In genomic region chr5:1343931-1344901, GRCh38 we compare ENCODE assay signal across 8 cellular contexts. TPM values are rescaled to one million over a fixed set of nuclear protein-coding genes. Genes with fewer than 3 reads are reported as not detected.
A peak's percentile ranks its signal among the peaks of the same experiment; 100 is the strongest.
DNase-seq lines count a peak whose midpoint lies in the region; FAIRE-seq and TF ChIP-seq lines count a peak whose summit lies in the region.

No MANE protein-coding gene starts in this region.

- H3K9me1 ChIP-seq in keratinocyte (ENCODE audit: control insufficient read depth, extremely low read depth, insufficient read depth, low read length): no peaks in the 10 kb centered on the region

- H3K27ac ChIP-seq in keratinocyte (ENCODE audit: control insufficient read depth, insufficient read depth, low read length): peak overlapping the region; percentile 42

- H3K4me1 ChIP-seq in HAP-1 (peaks cover 4% of the 10 kb centered on the region), adipocyte (ENCODE audit: control insufficient read depth, insufficient read depth, low read length) (peaks cover 23% of the 10 kb centered on the region), keratinocyte (ENCODE audit: control insufficient read depth, extremely low read depth, insufficient read depth, low read length) (peaks cover 16% of the 10 kb centered on the region)

- H3K4me3 ChIP-seq in GM12865 (ENCODE audit: low read depth, low read length): peak overlapping the region; percentile 66
- peak overlapping the region; percentile 60 for H3K4me3 ChIP-seq in HAP-1
- peak overlapping the region; percentile 84 for H3K4me3 ChIP-seq in adipocyte (ENCODE audit: low read length)
- H3K4me3 ChIP-seq in keratinocyte (ENCODE audit: control insufficient read depth in 2 of 3, extremely low read depth in 1 of 3, insufficient read depth in 2 of 3, low read depth in 1 of 3, low read length in 3 of 3): peak overlapping the region; percentile 65 to 83 (median 75)

- peak overlapping the region; percentile 90 for H3K4me2 ChIP-seq in keratinocyte (ENCODE audit: control insufficient read depth, extremely low read depth, insufficient read depth, low read depth, low read length)

- DNase-seq in GM12865 (ENCODE audit: low read depth) (peak; percentile 26), HAP-1 (ENCODE audit: low spot score in 2 of 2) (peak in 1 of 2 experiments; percentile 33), NCI-H1105 treated with DMSO at 0.1 percent for 48 hours (lab: John Stamatoyannopoulos, UW) (peak; percentile 28), adipocyte (ENCODE audit: low read depth) (peak; percentile 54), keratinocyte (ENCODE audit: low read depth, low spot score) (no peak), frontal cortex (ENCODE audit: low spot score in 2 of 2) (no peak), D721Med (ENCODE audit: insufficient read length, low spot score) (no peak)
- DNase-seq in stimulated activated CD4-positive, alpha-beta T cell treated with anti-CD3 and anti-CD28 coated beads, Interleukin-4, amount 100 ng/mL, for 48 hours (ENCODE audit: low read depth in 2 of 2): peak; percentile 8 to 10

- no peak for TF ChIP-seq CTCF in GM12865 (IDR thresholded peaks at IDR 0.05; ENCODE audit: insufficient read depth, low read depth, low read length, missing control alignments)
- no peak for TF ChIP-seq CTCF in keratinocyte (optimal IDR thresholded peaks at IDR 0.05 in 1 of 3, IDR thresholded peaks at IDR 0.05 in 1 of 3, conservative IDR thresholded peaks at IDR 0.05 in 1 of 3; ENCODE audit: extremely low read depth in 1 of 3, insufficient read depth in 2 of 3, low read length in 3 of 3)
- TF ChIP-seq CTCF in D721Med (IDR thresholded peaks at IDR 0.05; ENCODE audit: insufficient read depth, missing control alignments): no peak

- in situ Hi-C loops in HAP-1 (cut with MboI; ENCODE audit: low sequenced_read_pairs): no loop called here

- dilution Hi-C loops in keratinocyte (cut with MboI; ENCODE audit: extremely low pct_ligation_motif_present, low sequenced_read_pairs): no loop called here

- H3K36me3 ChIP-seq in HAP-1 (replicated peaks) (peaks cover 36% of the 10 kb centered on the region), adipocyte (ENCODE audit: control insufficient read depth, insufficient read depth, low read length, severe bottlenecking) (peaks cover 28% of the 10 kb centered on the region), keratinocyte (ENCODE audit: control insufficient read depth in 2 of 2, extremely low read depth in 1 of 2, insufficient read depth in 2 of 2, low read length in 2 of 2) (peaks cover 22 to 25% of the 10 kb centered on the region in 2 experiments)

- no peaks in the 10 kb centered on the region for H4K20me1 ChIP-seq in keratinocyte (ENCODE audit: control insufficient read depth, extremely low read depth, insufficient read depth, low read length)

- H3K9me3 ChIP-seq in HAP-1 (no peaks in the 10 kb centered on the region), adipocyte (ENCODE audit: control insufficient read depth, low read length) (no peaks in the 10 kb centered on the region), keratinocyte (ENCODE audit: control insufficient read depth, low read depth, low read length) (no peaks in the 10 kb centered on the region)

- FAIRE-seq in keratinocyte (lab: Jason Lieb, UNC) (no peak), frontal cortex (lab: Jason Lieb, UNC) (no peak), D721Med (lab: Jason Lieb, UNC) (no peak)

- H3K9ac ChIP-seq in adipocyte (ENCODE audit: low read length): peak overlapping the region; percentile 89
- peak overlapping the region; percentile 96 for H3K9ac ChIP-seq in keratinocyte (ENCODE audit: control insufficient read depth, extremely low read depth, insufficient read depth, low read length)

- H2AFZ ChIP-seq in keratinocyte (ENCODE audit: control insufficient read depth, low read length): no peak overlapping the region

- peaks cover 43% of the 10 kb centered on the region for H3K79me2 ChIP-seq in keratinocyte (ENCODE audit: control insufficient read depth, insufficient read depth, low read length)

- H3K27me3 ChIP-seq in HAP-1 (ENCODE audit: low read depth) (no peaks in the 10 kb centered on the region), adipocyte (replicated peaks; ENCODE audit: control insufficient read depth, insufficient read depth, low read length) (no peaks in the 10 kb centered on the region), keratinocyte (ENCODE audit: control insufficient read depth, extremely low read depth, insufficient read depth, low read length) (no peaks in the 10 kb centered on the region)

RNA-seq across cellular contexts. Expression of gene CLPTM1L, which starts 0.7 kb away (rescaled TPM):
- polyA plus RNA-seq in keratinocyte: 142 to 158 TPM (median 146 TPM) in 3 replicates
- 163 TPM for polyA plus RNA-seq in keratinocyte (2011; ENCODE audit: low read depth)
- 118 and 136 TPM in 2 replicates for polyA plus RNA-seq in keratinocyte (2011; cell fraction: cytosol; rRNA removed)
- polyA plus RNA-seq in keratinocyte (2011; cell fraction: nucleus; rRNA removed): 142 and 157 TPM in 2 replicates
- 87.9 and 94.1 TPM in 2 replicates for polyA plus RNA-seq in keratinocyte (2012; ENCODE audit: low replicate concordance)
- 204 to 272 TPM (median 226 TPM) in 3 replicates for polyA minus RNA-seq in keratinocyte
- polyA minus RNA-seq in keratinocyte (2011; cell fraction: cytosol; rRNA and poly(A)+ RNA removed): 218 TPM
- 118 and 125 TPM in 2 replicates for polyA minus RNA-seq in keratinocyte (2011; cell fraction: nucleus; rRNA and poly(A)+ RNA removed)
- total RNA-seq in frontal cortex: 104 TPM

RNA-seq across cellular contexts. Expression of gene TERT, which starts 49.3 kb away (rescaled TPM):
- not detected in 3 replicates for polyA plus RNA-seq in keratinocyte
- not detected for polyA plus RNA-seq in keratinocyte (2011; ENCODE audit: low read depth)
- not detected in 2 replicates for polyA plus RNA-seq in keratinocyte (2011; cell fraction: cytosol; rRNA removed)
- polyA plus RNA-seq in keratinocyte (2011; cell fraction: nucleus; rRNA removed): not detected in 2 replicates
- not detected in 2 replicates for polyA plus RNA-seq in keratinocyte (2012; ENCODE audit: low replicate concordance)
- not detected in 3 replicates for polyA minus RNA-seq in keratinocyte
- polyA minus RNA-seq in keratinocyte (2011; cell fraction: cytosol; rRNA and poly(A)+ RNA removed): not detected
- not detected in 2 replicates for polyA minus RNA-seq in keratinocyte (2011; cell fraction: nucleus; rRNA and poly(A)+ RNA removed)
- total RNA-seq in frontal cortex: not detected

Comparison
In these comparisons a context has a peak if more than half of its experiments do, and no peak if none do; other contexts are left out.
1. DNase-seq: peak in GM12865 (single experiment), NCI-H1105 treated with DMSO at 0.1 percent for 48 hours (single experiment), adipocyte (single experiment) and stimulated activated CD4-positive, alpha-beta T cell treated with anti-CD3 and anti-CD28 coated beads, Interleukin-4, amount 100 ng/mL, for 48 hours (2 of 2); none in keratinocyte (single experiment), frontal cortex (0 of 2) and D721Med (single experiment).
2. Peak in every context shown above with its lines, with median percentiles within 50 percentile points of each other: H3K4me3 ChIP-seq.